In genomic region chr5:148760945-148761638, GRCh38 we compare ENCODE assay signal across 9 cellular contexts.
DNase-seq lines count a peak whose midpoint lies in the region; ATAC-seq and TF ChIP-seq lines count a peak whose summit lies in the region.
"Had no signal": no experiment of that assay in that cellular context is flagged by ENCODE, and none has a peak within 500 bp of the region (broad histone marks: within the 10 kb centered on the region; RNA-seq: fewer than 3 reads in every experiment).

No MANE protein-coding gene starts in this region.

- POLR2A ChIA-PET in activated CD8-positive, alpha-beta T cell treated with anti-CD3 and anti-CD28 coated beads, Interleukin-2, amount 10 ng/mL, durations not matched to agents 7 days and 5 days (lab: Charles Lee) = no interaction called here

- peaks cover 29% of the 10 kb centered on the region for H3K27me3 Mint-ChIP-seq in activated CD8-positive, alpha-beta T cell treated with anti-CD3 and anti-CD28 coated beads, Interleukin-2, amount 10 ng/mL, durations not matched to agents 7 days and 5 days (ENCODE audit: low read depth)

- H3K36me3 Mint-ChIP-seq in activated CD8-positive, alpha-beta T cell treated with anti-CD3 and anti-CD28 coated beads, Interleukin-2, amount 10 ng/mL, durations not matched to agents 7 days and 5 days (ENCODE audit: low read depth) = no peaks in the 10 kb centered on the region

- peaks cover 8% of the 10 kb centered on the region for H3K4me1 Mint-ChIP-seq in activated CD8-positive, alpha-beta T cell treated with anti-CD3 and anti-CD28 coated beads, Interleukin-2, amount 10 ng/mL, durations not matched to agents 7 days and 5 days (ENCODE audit: low read depth)

- CTCF ChIA-PET in activated CD8-positive, alpha-beta T cell treated with anti-CD3 and anti-CD28 coated beads, Interleukin-2, amount 10 ng/mL, durations not matched to agents 7 days and 5 days (lab: Charles Lee) = interaction anchor here (0.9 to 1.8 kb wide), 5 partner anchors 11 to 197 kb away, joined by 3 to 5 read pairs (median 4); no protein-coding TSS in a partner anchor

- no peaks in the 10 kb centered on the region for H3K9me3 Mint-ChIP-seq in activated CD8-positive, alpha-beta T cell treated with anti-CD3 and anti-CD28 coated beads, Interleukin-2, amount 10 ng/mL, durations not matched to agents 7 days and 5 days (ENCODE audit: insufficient read depth)

- in situ Hi-C loops in G401 (cut with HindIII; ENCODE audit: low sequenced_read_pairs) = no loop called here

- no peak overlapping the region for H3K4me3 Mint-ChIP-seq in activated CD8-positive, alpha-beta T cell treated with anti-CD3 and anti-CD28 coated beads, Interleukin-2, amount 10 ng/mL, durations not matched to agents 7 days and 5 days

- peak; percentile 100 for ATAC-seq in GM18505 (IDR thresholded peaks at IDR 0.05; ENCODE audit: unreplicated experiment)
- peak; percentile 100 for ATAC-seq in GM21381 (IDR thresholded peaks at IDR 0.05; ENCODE audit: unreplicated experiment)
- peak; percentile 98 for ATAC-seq in HG03108 (IDR thresholded peaks at IDR 0.05; ENCODE audit: unreplicated experiment)
- peak; percentile 51 for ATAC-seq in activated CD8-positive, alpha-beta T cell treated with anti-CD3 and anti-CD28 coated beads, Interleukin-2, amount 10 ng/mL, durations not matched to agents 7 days and 5 days
- ATAC-seq: body of pancreas had no signal

- DNase-seq in activated CD8-positive, alpha-beta T cell treated with anti-CD3 and anti-CD28 coated beads, Interleukin-2, amount 10 ng/mL, durations not matched to agents 7 days and 5 days = peak; percentile 28
- DNase-seq in D341Med (ENCODE audit: low spot score) = no peak
- DNase-seq in G401 (ENCODE audit: low spot score) = no peak
- no peak for DNase-seq in stimulated activated CD4-positive, alpha-beta T cell treated with anti-CD3 and anti-CD28 coated beads, Interleukin-2, amount 100 ng/mL, for 24 hours
- no peak for DNase-seq in epidermal melanocyte (ENCODE audit: insufficient read length, low spot score)
- DNase-seq: body of pancreas had no signal

- no peak for TF ChIP-seq POLR2A in GM18505 (IDR thresholded peaks at IDR 0.05; ENCODE audit: borderline replicate concordance, extremely low read depth, insufficient read depth, insufficient read length)

- no peak overlapping the region for H3K27ac Mint-ChIP-seq in activated CD8-positive, alpha-beta T cell treated with anti-CD3 and anti-CD28 coated beads, Interleukin-2, amount 10 ng/mL, durations not matched to agents 7 days and 5 days
